In genomic region chr6:53795702-53796450, GRCh38 we compare ENCODE assay signal across 8 cellular contexts. TPM values are rescaled to one million over a fixed set of nuclear protein-coding genes. Genes with fewer than 3 reads are reported as not detected.
DNase-seq lines count a peak whose midpoint lies in the region; ATAC-seq and TF ChIP-seq lines count a peak whose summit lies in the region.

No MANE protein-coding gene starts in this region.

- intact Hi-C loops in CD14-positive monocyte (cut with micrococcal nuclease) = no loop called here
- intact Hi-C loops in activated T-helper 2 cell treated with anti-CD3 and anti-CD28 coated beads, Interferon-gamma antibody, Interleukin-2, Interleukin-4, amounts not matched to agents 10 μg/mL and 5 μg/mL and 100 μg/mL, durations not matched to agents 14 hours and 24 hours and 36 hours (cut with micrococcal nuclease) = loop anchor here (2.0 to 10.0 kb wide), 3 partner anchors 63 to 251 kb away; partner anchors contain the start of gene GCLC

- H3K4me1 Mint-ChIP-seq in CD14-positive monocyte (peaks cover 37% of the 10 kb centered on the region), glutamatergic neuron (ENCODE audit: low read depth, unreplicated experiment) (peaks cover 5% of the 10 kb centered on the region), osteocyte (ENCODE audit: unreplicated experiment) (peaks cover 42% of the 10 kb centered on the region)
- H3K4me1 Mint-ChIP-seq in activated T-helper 2 cell treated with anti-CD3 and anti-CD28 coated beads, Interferon-gamma antibody, Interleukin-2, Interleukin-4, amounts not matched to agents 10 μg/mL and 5 μg/mL and 100 μg/mL, durations not matched to agents 14 hours and 24 hours and 36 hours (ENCODE audit: low read depth) = peaks cover 25% of the 10 kb centered on the region

- DNase-seq in CD14-positive monocyte (ENCODE audit: low spot score) = peak; percentile 46
- DNase-seq in LoVo (ENCODE audit: low spot score) = peak; percentile 25
- no peak for DNase-seq in activated T-helper 2 cell treated with anti-CD3 and anti-CD28 coated beads, Interferon-gamma antibody, Interleukin-2, Interleukin-4, amounts not matched to agents 10 μg/mL and 5 μg/mL and 100 μg/mL, durations not matched to agents 14 hours and 24 hours and 36 hours (ENCODE audit: low spot score)
- DNase-seq in glutamatergic neuron = peak; percentile 45
- no peak for DNase-seq in osteocyte (ENCODE audit: extremely low spot score, unreplicated experiment)

- no peak for TF ChIP-seq CTCF in CD14-positive monocyte (IDR thresholded peaks at IDR 0.05)
- TF ChIP-seq CTCF in glutamatergic neuron (IDR thresholded peaks at IDR 0.05; ENCODE audit: partially characterized antibody, unreplicated experiment) = no peak
- no peak for TF ChIP-seq CTCF in osteocyte (IDR thresholded peaks at IDR 0.05)

- ATAC-seq in HG03045 (IDR thresholded peaks at IDR 0.05; ENCODE audit: unreplicated experiment) (no peak), GM21381 (IDR thresholded peaks at IDR 0.05; ENCODE audit: unreplicated experiment) (no peak), GM21367 (IDR thresholded peaks at IDR 0.05; ENCODE audit: unreplicated experiment) (no peak)

- H3K9me3 Mint-ChIP-seq in CD14-positive monocyte (peaks cover 0 to 6% (median 0%) of the 10 kb centered on the region in 7 donors), glutamatergic neuron (ENCODE audit: unreplicated experiment) (peaks cover 17% of the 10 kb centered on the region), osteocyte (ENCODE audit: unreplicated experiment) (peaks cover 1% of the 10 kb centered on the region)
- H3K9me3 Mint-ChIP-seq in activated T-helper 2 cell treated with anti-CD3 and anti-CD28 coated beads, Interferon-gamma antibody, Interleukin-2, Interleukin-4, amounts not matched to agents 10 μg/mL and 5 μg/mL and 100 μg/mL, durations not matched to agents 14 hours and 24 hours and 36 hours = no peaks in the 10 kb centered on the region

- H3K27ac Mint-ChIP-seq in CD14-positive monocyte = no peak overlapping the region
- peak overlapping the region; percentile 50 for H3K27ac Mint-ChIP-seq in activated T-helper 2 cell treated with anti-CD3 and anti-CD28 coated beads, Interferon-gamma antibody, Interleukin-2, Interleukin-4, amounts not matched to agents 10 μg/mL and 5 μg/mL and 100 μg/mL, durations not matched to agents 14 hours and 24 hours and 36 hours
- no peak overlapping the region for H3K27ac Mint-ChIP-seq in glutamatergic neuron (ENCODE audit: unreplicated experiment)
- H3K27ac Mint-ChIP-seq in osteocyte (ENCODE audit: unreplicated experiment) = peak overlapping the region; percentile 29

- H3K36me3 Mint-ChIP-seq in CD14-positive monocyte (peaks cover 4 to 10% of the 10 kb centered on the region in 2 donors), glutamatergic neuron (ENCODE audit: unreplicated experiment) (no peaks in the 10 kb centered on the region), osteocyte (ENCODE audit: unreplicated experiment) (no peaks in the 10 kb centered on the region)
- H3K36me3 Mint-ChIP-seq in activated T-helper 2 cell treated with anti-CD3 and anti-CD28 coated beads, Interferon-gamma antibody, Interleukin-2, Interleukin-4, amounts not matched to agents 10 μg/mL and 5 μg/mL and 100 μg/mL, durations not matched to agents 14 hours and 24 hours and 36 hours (ENCODE audit: low read depth) = no peaks in the 10 kb centered on the region

- peaks cover 30 to 37% (median 36%) of the 10 kb centered on the region in 3 donors for H3K27me3 Mint-ChIP-seq in CD14-positive monocyte (ENCODE audit: low read depth in 3 of 3)
- peaks cover 45% of the 10 kb centered on the region for H3K27me3 Mint-ChIP-seq in activated T-helper 2 cell treated with anti-CD3 and anti-CD28 coated beads, Interferon-gamma antibody, Interleukin-2, Interleukin-4, amounts not matched to agents 10 μg/mL and 5 μg/mL and 100 μg/mL, durations not matched to agents 14 hours and 24 hours and 36 hours (ENCODE audit: low read depth)
- peaks cover 12% of the 10 kb centered on the region for H3K27me3 Mint-ChIP-seq in glutamatergic neuron (ENCODE audit: unreplicated experiment)
- no peaks in the 10 kb centered on the region for H3K27me3 Mint-ChIP-seq in osteocyte (ENCODE audit: unreplicated experiment)

- peak overlapping the region; percentile 99 for H3K4me3 Mint-ChIP-seq in CD14-positive monocyte
- peak overlapping the region; percentile 88 for H3K4me3 Mint-ChIP-seq in activated T-helper 2 cell treated with anti-CD3 and anti-CD28 coated beads, Interferon-gamma antibody, Interleukin-2, Interleukin-4, amounts not matched to agents 10 μg/mL and 5 μg/mL and 100 μg/mL, durations not matched to agents 14 hours and 24 hours and 36 hours (ENCODE audit: low read depth)
- peak overlapping the region; percentile 98 for H3K4me3 Mint-ChIP-seq in glutamatergic neuron (ENCODE audit: unreplicated experiment)
- peak overlapping the region; percentile 98 for H3K4me3 Mint-ChIP-seq in osteocyte (ENCODE audit: unreplicated experiment)

RNA-seq across cellular contexts. Expression of gene LRRC1, which starts 1.1 kb away (rescaled TPM):
- under 1 TPM; 0.18 to 0.92 TPM for polyA plus RNA-seq in CD14-positive monocyte
- 1.9 and 3.4 TPM in 2 replicates for total RNA-seq in activated T-helper 2 cell treated with anti-CD3 and anti-CD28 coated beads, Interferon-gamma antibody, Interleukin-2, Interleukin-4, amounts not matched to agents 10 μg/mL and 5 μg/mL and 100 μg/mL, durations not matched to agents 14 hours and 24 hours and 36 hours
- total RNA-seq in glutamatergic neuron (ENCODE audit: unreplicated experiment) = 2.6 TPM
- total RNA-seq in osteocyte = 7.4 and 7.6 TPM in 2 replicates

Comparison
In these comparisons a context has a peak if more than half of its experiments do, and no peak if none do; other contexts are left out.
1. DNase-seq: peak in CD14-positive monocyte (single experiment), LoVo (single experiment) and glutamatergic neuron (single experiment); none in activated T-helper 2 cell treated with anti-CD3 and anti-CD28 coated beads, Interferon-gamma antibody, Interleukin-2, Interleukin-4, amounts not matched to agents 10 μg/mL and 5 μg/mL and 100 μg/mL, durations not matched to agents 14 hours and 24 hours and 36 hours (single experiment) and osteocyte (single experiment).
2. H3K27ac Mint-ChIP-seq: peak in activated T-helper 2 cell treated with anti-CD3 and anti-CD28 coated beads, Interferon-gamma antibody, Interleukin-2, Interleukin-4, amounts not matched to agents 10 μg/mL and 5 μg/mL and 100 μg/mL, durations not matched to agents 14 hours and 24 hours and 36 hours (single experiment) and osteocyte (single experiment); none in CD14-positive monocyte (0 of 7) and glutamatergic neuron (single experiment).
3. Peak in every context shown above with its lines, with median percentiles within 50 percentile points of each other: H3K4me3 Mint-ChIP-seq.